In genomic region chr3:66796343-66796742, GRCh38 we compare ENCODE assay signal across 28 cellular contexts.
"Had no signal": no experiment of that assay in that cellular context is flagged by ENCODE, and none has a peak within 500 bp of the region (broad histone marks: within the 10 kb centered on the region; RNA-seq: fewer than 3 reads in every experiment).

No MANE protein-coding gene starts in this region.

- H3K36me3 ChIP-seq: adrenal gland, breast epithelium, cardiac muscle cell, colonic mucosa had no signal

- H3K4me3 ChIP-seq: adrenal gland, breast epithelium, cardiac muscle cell, colonic mucosa, dorsolateral prefrontal cortex had no signal

- H3K27me3 ChIP-seq: adrenal gland, breast epithelium, colonic mucosa had no signal

- ATAC-seq: activated CD8-positive, alpha-beta T cell treated with anti-CD3 and anti-CD28 coated beads for 36 hours; activated naive CD8-positive, alpha-beta T cell treated with anti-CD3 and anti-CD28 coated beads, Interleukin-2, amount 50 U/mL, for 24 hours; activated T-cell treated with anti-CD3 and anti-CD28 coated beads, Interleukin-2, amount 50 U/mL, for 4 hours; activated T-helper 17 cell treated with anti-CD3 and anti-CD28 coated beads, Interleukin-2, amount 50 U/mL, for 72 hours; esophagus mucosa had no signal

- DNase-seq: activated CD4-positive, alpha-beta T cell treated with anti-CD3 and anti-CD28 coated beads for 1 hour; activated CD4-positive, alpha-beta T cell treated with anti-CD3 and anti-CD28 coated beads for 4 hours; activated CD4-positive, alpha-beta T cell treated with anti-CD3 and anti-CD28 coated beads, Interleukin-2, amount 10 ng/mL, durations not matched to agents 7 days and 5 days; activated CD4-positive, alpha-beta T cell treated with anti-CD3 and anti-CD28 coated beads, Interleukin-2, amount 50 U/mL, for 4 hours; activated CD8-positive, alpha-beta memory T cell treated with anti-CD3 and anti-CD28 coated beads for 24 hours; activated CD8-positive, alpha-beta T cell treated with anti-CD3 and anti-CD28 coated beads for 36 hours; activated effector memory CD4-positive, alpha-beta T cell treated with anti-CD3 and anti-CD28 coated beads, Interleukin-2, amount 50 U/mL, for 16 hours; activated naive CD4-positive, alpha-beta T cell treated with anti-CD3 and anti-CD28 coated beads for 36 hours; activated naive CD8-positive, alpha-beta T cell treated with anti-CD3 and anti-CD28 coated beads for 36 hours; activated naive CD8-positive, alpha-beta T cell treated with anti-CD3 and anti-CD28 coated beads, Interleukin-2, amount 50 U/mL, for 24 hours; activated T-cell treated with anti-CD3 and anti-CD28 coated beads, Interleukin-2, amount 50 U/mL, for 4 hours; adrenal gland; amygdala; aorta; central memory CD4-positive, alpha-beta T cell; cerebellar nuclear complex; colonic mucosa; dorsolateral prefrontal cortex; effector memory CD4-positive, alpha-beta T cell; endodermal cell; foreskin fibroblast; head of caudate nucleus; hippocampal formation; T-helper 2 cell had no signal

- H3K9me3 ChIP-seq: adrenal gland, breast epithelium, colonic mucosa had no signal

- H3K4me1 ChIP-seq: adrenal gland, breast epithelium, colonic mucosa had no signal

- H3K27ac ChIP-seq: adrenal gland, breast epithelium, cardiac muscle cell, colonic mucosa had no signal
